In genomic region chr17:78253946-78254672, GRCh38 we compare ENCODE assay signal across 8 cellular contexts. TPM values are rescaled to one million over a fixed set of nuclear protein-coding genes. Genes with fewer than 3 reads are reported as not detected.
DNase-seq lines count a peak whose midpoint lies in the region; ATAC-seq and TF ChIP-seq lines count a peak whose summit lies in the region.

No MANE protein-coding gene starts in this region.

- peak overlapping the region; percentile 72 to 91 (median 86) for H3K9ac ChIP-seq in BLaER1 treated with 17β-estradiol and CSF1 and Interleukin-3, amounts not matched to agents 10 nM and 100 nM

- H3K4me3 Mint-ChIP-seq in activated naive CD8-positive, alpha-beta T cell treated with anti-CD3 and anti-CD28 coated beads for 36 hours, result peak overlapping the region; percentile 75

- TF ChIP-seq CTCF in osteoblast (IDR thresholded peaks at IDR 0.05; ENCODE audit: extremely low read depth, low read depth, low read length), result no peak

- peak overlapping the region; percentile 92 for H2AFZ ChIP-seq in osteoblast (ENCODE audit: low read length)

- H4K20me1 ChIP-seq in BLaER1 treated with 17β-estradiol and CSF1 and Interleukin-3, amounts not matched to agents 10 nM and 100 nM, result no peaks in the 10 kb centered on the region
- H4K20me1 ChIP-seq in osteoblast (ENCODE audit: insufficient read depth, low read length), result no peaks in the 10 kb centered on the region

- no peaks in the 10 kb centered on the region for H3K36me3 ChIP-seq in BLaER1 treated with 17β-estradiol and CSF1 and Interleukin-3, amounts not matched to agents 10 nM and 100 nM
- H3K36me3 ChIP-seq in osteoblast (ENCODE audit: insufficient read depth, low read length), result no peaks in the 10 kb centered on the region

- peaks cover 58 to 80% (median 71%) of the 10 kb centered on the region in 10 experiments for H3K4me1 ChIP-seq in BLaER1 treated with 17β-estradiol and CSF1 and Interleukin-3, amounts not matched to agents 10 nM and 100 nM
- H3K4me1 ChIP-seq in osteoblast (ENCODE audit: insufficient read depth, low read length), result peaks cover 9% of the 10 kb centered on the region

- peaks cover 0 to 6% (median 0%) of the 10 kb centered on the region in 11 experiments; a peak in 7 of 22 replicates for H3K27me3 ChIP-seq in BLaER1 treated with 17β-estradiol and CSF1 and Interleukin-3, amounts not matched to agents 10 nM and 100 nM
- peaks cover 6% of the 10 kb centered on the region for H3K27me3 ChIP-seq in osteoblast (ENCODE audit: insufficient read depth, low read length)

- H3K4me1 Mint-ChIP-seq in activated naive CD8-positive, alpha-beta T cell treated with anti-CD3 and anti-CD28 coated beads for 36 hours, result peaks cover 38% of the 10 kb centered on the region

- peak overlapping the region; percentile 69 to 87 (median 79) for H3K27ac ChIP-seq in BLaER1 treated with 17β-estradiol and CSF1 and Interleukin-3, amounts not matched to agents 10 nM and 100 nM
- H3K27ac ChIP-seq in osteoblast (ENCODE audit: low read depth, low read length) (peak overlapping the region; percentile 41), temporal lobe (ENCODE audit: low read depth, low read length) (peak overlapping the region; percentile 91)

- intact Hi-C loops in Right ventricle myocardium inferior (cut with DNase I), result no loop called here

- ATAC-seq in GM21515 (IDR thresholded peaks at IDR 0.05; ENCODE audit: unreplicated experiment) (peak; percentile 44), Right ventricle myocardium inferior (peak; percentile 85)

- DNase-seq in MV-4-11 (lab: John Stamatoyannopoulos, UW) (peak; percentile 66), SKM-1 treated with dmso at 0.1 percent for 144 hours (lab: John Stamatoyannopoulos, UW; ENCODE audit: unreplicated experiment) (peak; percentile 73), Right ventricle myocardium inferior (ENCODE audit: missing footprints) (peak; percentile 96), osteoblast (ENCODE audit: insufficient read length, low spot score, missing footprints) (peak; percentile 99)
- peak; percentile 85 for DNase-seq in activated naive CD8-positive, alpha-beta T cell treated with anti-CD3 and anti-CD28 coated beads for 36 hours

- H3K9me3 Mint-ChIP-seq in activated naive CD8-positive, alpha-beta T cell treated with anti-CD3 and anti-CD28 coated beads for 36 hours, result no peaks in the 10 kb centered on the region

- H3K4me2 ChIP-seq in BLaER1 treated with 17β-estradiol and CSF1 and Interleukin-3, amounts not matched to agents 10 nM and 100 nM, result peak overlapping the region; percentile 93 to 99 (median 96)
- H3K4me2 ChIP-seq in osteoblast (ENCODE audit: insufficient read depth, low read length), result peak overlapping the region; percentile 89

- H3K27ac Mint-ChIP-seq in activated naive CD8-positive, alpha-beta T cell treated with anti-CD3 and anti-CD28 coated beads for 36 hours, result peak overlapping the region; percentile 38

- H3K9me3 ChIP-seq in BLaER1 treated with 17β-estradiol and CSF1 and Interleukin-3, amounts not matched to agents 10 nM and 100 nM (replicated peaks in 1 of 11), result no peaks in the 10 kb centered on the region
- no peaks in the 10 kb centered on the region for H3K9me3 ChIP-seq in osteoblast (ENCODE audit: low read depth, low read length)

- H3K4me3 ChIP-seq in BLaER1 treated with 17β-estradiol and CSF1 and Interleukin-3, amounts not matched to agents 10 nM and 100 nM, result peak overlapping the region; percentile 69 to 93 (median 82)
- H3K4me3 ChIP-seq in osteoblast (ENCODE audit: insufficient read depth, low read length), result peak overlapping the region; percentile 94

- H3K79me2 ChIP-seq in osteoblast (ENCODE audit: insufficient read depth, low read length), result no peaks in the 10 kb centered on the region

- H3K27me3 Mint-ChIP-seq in activated naive CD8-positive, alpha-beta T cell treated with anti-CD3 and anti-CD28 coated beads for 36 hours, result no peaks in the 10 kb centered on the region

- no peaks in the 10 kb centered on the region for H3K36me3 Mint-ChIP-seq in activated naive CD8-positive, alpha-beta T cell treated with anti-CD3 and anti-CD28 coated beads for 36 hours

RNA-seq across cellular contexts. Expression of gene TMEM235, which starts 22.7 kb away (rescaled TPM):
- not detected for total RNA-seq in activated naive CD8-positive, alpha-beta T cell treated with anti-CD3 and anti-CD28 coated beads for 36 hours
- total RNA-seq in Right ventricle myocardium inferior (not detected), osteoblast (not detected in 2 replicates), temporal lobe (not detected)

RNA-seq across cellular contexts. Expression of gene BIRC5, which starts 40.1 kb away (rescaled TPM):
- total RNA-seq in activated naive CD8-positive, alpha-beta T cell treated with anti-CD3 and anti-CD28 coated beads for 36 hours, result 100 to 1,000 TPM in 1 of 2 experiments, 10 to 100 TPM in 1; 92.4 to 102 TPM
- total RNA-seq in Right ventricle myocardium inferior, result 1.2 TPM
- total RNA-seq in osteoblast, result 8.0 and 11.5 TPM in 2 replicates
- total RNA-seq in temporal lobe, result 3.2 TPM

Comparison
In these comparisons a context has a peak if more than half of its experiments do, and no peak if none do; other contexts are left out.
1. Peak in every context shown above with its lines: DNase-seq, ATAC-seq, H3K4me3 ChIP-seq and H3K27ac ChIP-seq.
2. H3K27ac ChIP-seq: peak in every context shown above with its lines; median percentile 91 in temporal lobe; 79 in BLaER1 treated with 17β-estradiol and CSF1 and Interleukin-3, amounts not matched to agents 10 nM and 100 nM; 41 in osteoblast.